Comparison of ENCODE assay signal across 8 cellular contexts in the genomic region with DNA sequence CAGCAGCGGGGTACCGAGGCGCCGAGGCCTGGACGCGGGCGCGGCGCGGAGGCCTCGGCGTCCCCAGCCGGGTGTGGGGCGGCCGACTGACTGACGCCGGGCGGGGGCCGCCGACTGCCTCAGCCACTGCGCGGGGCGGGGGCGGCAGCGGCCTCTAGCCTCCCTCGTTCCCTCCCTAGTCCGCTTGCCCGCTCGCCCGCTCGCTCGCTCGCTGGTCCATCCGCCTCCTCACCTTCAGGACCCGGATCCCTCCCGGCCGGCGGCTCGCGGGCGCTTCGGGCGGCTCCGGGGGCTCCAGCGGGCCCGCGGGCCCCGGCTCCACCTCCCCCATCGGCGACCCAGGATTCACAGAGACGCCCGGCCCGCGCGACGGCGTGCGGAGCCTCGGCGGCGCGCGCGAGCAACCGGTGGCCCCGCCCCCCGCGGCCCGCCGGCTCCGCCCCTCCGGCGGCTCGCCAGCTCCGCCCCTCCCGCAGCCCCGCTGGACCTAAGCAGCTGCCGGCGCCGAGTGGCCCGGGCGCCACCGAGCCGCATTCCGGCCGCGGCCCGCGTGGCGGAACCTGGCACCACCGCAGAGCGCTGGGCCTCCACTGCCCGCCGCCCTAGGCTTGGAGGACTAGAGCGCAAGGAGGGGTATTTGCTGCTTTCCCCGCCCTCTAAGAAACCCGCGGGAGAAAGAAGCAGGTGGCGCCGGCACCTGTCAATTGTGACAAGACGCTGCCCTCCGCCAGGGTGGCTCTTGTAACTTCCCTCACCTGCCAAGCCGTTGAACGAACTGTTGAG. TPM values are rescaled to one million over a fixed set of nuclear protein-coding genes. Genes with fewer than 3 reads are reported as not detected.
DNase-seq lines count a peak whose midpoint lies in the region; ATAC-seq and TF ChIP-seq lines count a peak whose summit lies in the region.

No MANE protein-coding gene starts in this region.

- H3K27ac ChIP-seq in CD8-positive, alpha-beta T cell (ENCODE audit: low read depth, low read length): peak overlapping the region; percentile 69

- intact Hi-C loops in CD8-positive, alpha-beta T cell (cut with DNase I, micrococcal nuclease): loop anchor here (1.0 to 10.0 kb wide), 13 partner anchors 17 to 1289 kb away; a partner anchor contains a TSS

- no peaks in the 10 kb centered on the region for H3K9me3 ChIP-seq in CD8-positive, alpha-beta T cell (ENCODE audit: low read length)
- no peaks in the 10 kb centered on the region for H3K9me3 ChIP-seq in NT2/D1 (ENCODE audit: insufficient read depth, low read length)
- H3K9me3 ChIP-seq in mucosa of stomach (ENCODE audit: control insufficient read depth, low read length): no peaks in the 10 kb centered on the region

- no peaks in the 10 kb centered on the region for H3K27me3 ChIP-seq in CD8-positive, alpha-beta T cell (ENCODE audit: insufficient read depth, low read length)
- H3K27me3 ChIP-seq in NT2/D1 (ENCODE audit: insufficient read depth, insufficient read length) (peaks cover 23% of the 10 kb centered on the region), mucosa of stomach (ENCODE audit: control insufficient read depth, insufficient read depth, low read length) (no peaks in the 10 kb centered on the region)

- H3K36me3 ChIP-seq in CD8-positive, alpha-beta T cell (ENCODE audit: insufficient read depth, low read length): no peaks in the 10 kb centered on the region
- peaks cover 16% of the 10 kb centered on the region for H3K36me3 ChIP-seq in NT2/D1 (ENCODE audit: insufficient read depth, insufficient read length, low read length)
- H3K36me3 ChIP-seq in mucosa of stomach (ENCODE audit: control insufficient read depth, insufficient read depth, low read length): no peaks in the 10 kb centered on the region

- H3K36me3 Mint-ChIP-seq in CD8-positive, alpha-beta T cell: peaks cover 3% of the 10 kb centered on the region

- H3K4me3 ChIP-seq in CD8-positive, alpha-beta T cell (ENCODE audit: low read depth, low read length): peak overlapping the region; percentile 73
- H3K4me3 ChIP-seq in NT2/D1 (ENCODE audit: insufficient read length, low read depth): peak overlapping the region; percentile 76
- peak overlapping the region; percentile 80 for H3K4me3 ChIP-seq in epithelial cell of proximal tubule (ENCODE audit: low read depth, low read length)
- H3K4me3 ChIP-seq in mucosa of stomach (ENCODE audit: low read length): peak overlapping the region; percentile 43

- H3K9me3 Mint-ChIP-seq in CD8-positive, alpha-beta T cell: no peaks in the 10 kb centered on the region

- H3K9ac ChIP-seq in NT2/D1 (ENCODE audit: insufficient read length, low read depth): peak overlapping the region; percentile 87
- peak overlapping the region; percentile 45 for H3K9ac ChIP-seq in mucosa of stomach (ENCODE audit: low read length)

- peak overlapping the region; percentile 79 for H3K4me3 Mint-ChIP-seq in CD8-positive, alpha-beta T cell

- peak overlapping the region; percentile 67 for H3K27ac Mint-ChIP-seq in CD8-positive, alpha-beta T cell

- peaks cover 14% of the 10 kb centered on the region for H3K4me1 ChIP-seq in CD8-positive, alpha-beta T cell (ENCODE audit: insufficient read depth, low read length)
- H3K4me1 ChIP-seq in NT2/D1 (ENCODE audit: insufficient read depth, insufficient read length) (no peaks in the 10 kb centered on the region), mucosa of stomach (ENCODE audit: control insufficient read depth, insufficient read depth, low read length) (peaks cover 4% of the 10 kb centered on the region)

- ATAC-seq in CD8-positive, alpha-beta T cell: peak; percentile 82
- ATAC-seq in HG03457 (IDR thresholded peaks at IDR 0.05; ENCODE audit: unreplicated experiment): peak; percentile 66

- CTCF ChIA-PET in CD8-positive, alpha-beta T cell (lab: Charles Lee): no interaction called here

- no peaks in the 10 kb centered on the region for H3K27me3 Mint-ChIP-seq in CD8-positive, alpha-beta T cell (ENCODE audit: low read depth)

- DNase-seq in CD8-positive, alpha-beta T cell: peak; percentile 61 to 88 (median 76)
- DNase-seq in GM19240 (ENCODE audit: insufficient read length, low spot score) (peak; percentile 76), NT2/D1 (ENCODE audit: low read depth, low spot score) (peak; percentile 46), activated T-cell treated with anti-CD3 and anti-CD28 coated beads for 24 hours (ENCODE audit: low read depth) (peak; percentile 73), epithelial cell of proximal tubule (ENCODE audit: low read depth) (no peak)
- peak; percentile 83 for DNase-seq in stimulated activated CD8-positive, alpha-beta memory T cell treated with anti-CD3 and anti-CD28 coated beads, Interleukin-4, amount 100 ng/mL, for 48 hours

- POLR2A ChIA-PET in CD8-positive, alpha-beta T cell (lab: Charles Lee): interaction anchor here (1.4 kb wide), 1 partner anchor 159 kb away, joined by 4 read pairs; no protein-coding TSS in a partner anchor

- peaks cover 15% of the 10 kb centered on the region for H3K4me1 Mint-ChIP-seq in CD8-positive, alpha-beta T cell (ENCODE audit: low read depth)

- no peak for TF ChIP-seq CTCF in CD8-positive, alpha-beta T cell (IDR thresholded peaks at IDR 0.05)
- no peak for TF ChIP-seq CTCF in epithelial cell of proximal tubule (conservative IDR thresholded peaks at IDR 0.05; ENCODE audit: low read depth, low read length)

RNA-seq across cellular contexts. Expression of a gene that starts 0.8 kb away (rescaled TPM):
- 1 to 10 TPM; 6.9 to 7.0 TPM for total RNA-seq in CD8-positive, alpha-beta T cell
- total RNA-seq in epithelial cell of proximal tubule: 8.1 and 11.0 TPM in 2 replicates
